Comparison of ENCODE assay signal across 21 cellular contexts in genomic region chr2:97674396-97674795, GRCh38. TPM values are rescaled to one million over a fixed set of nuclear protein-coding genes. Genes with fewer than 3 reads are reported as not detected.
"Had no signal": no experiment of that assay in that cellular context is flagged by ENCODE, and none has a peak within 500 bp of the region (broad histone marks: within the 10 kb centered on the region; RNA-seq: fewer than 3 reads in every experiment).

No MANE protein-coding gene starts in this region.

- H3K27me3 Mint-ChIP-seq: stimulated activated naive B cell treated with anti-CD40 and anti-IgM and Interleukin-4, amounts not matched to agents 10 μg/mL and 1 μg/mL and 100 μg/mL, for 72 hours had no signal

- H3K27me3 ChIP-seq: foreskin keratinocyte, hepatocyte, neutrophil, spleen, upper lobe of left lung, uterus had no signal

- ATAC-seq: foreskin keratinocyte, left cardiac atrium, sciatic nerve had no signal

- H3K4me2 ChIP-seq: hepatocyte had no signal

- H3K4me1 ChIP-seq: foreskin keratinocyte, spleen, upper lobe of left lung, uterus had no signal

- H3K36me3 ChIP-seq: neutrophil, spleen, upper lobe of left lung, uterus had no signal

- H2AFZ ChIP-seq: hepatocyte had no signal

- H3K4me3 Mint-ChIP-seq: endodermal cell had no signal

- H3K27ac ChIP-seq: foreskin keratinocyte, hepatocyte, neutrophil, spleen, upper lobe of left lung, uterus had no signal

- H3K9me3 ChIP-seq: neutrophil, spleen, upper lobe of left lung, uterus had no signal

- H3K4me3 ChIP-seq: hepatocyte, spleen, upper lobe of left lung, uterus had no signal

- H3K9me3 Mint-ChIP-seq: naive thymus-derived CD4-positive, alpha-beta T cell; stimulated activated naive B cell treated with anti-CD40 and anti-IgM and Interleukin-4, amounts not matched to agents 10 μg/mL and 1 μg/mL and 100 μg/mL, for 72 hours had no signal

- DNase-seq: dermis blood vessel endothelial cell; effector CD4-positive, alpha-beta T cell; endodermal cell; erythroblast; foreskin keratinocyte; head of caudate nucleus; kidney; left cardiac atrium; mesendoderm; posterior cingulate gyrus; spleen; upper lobe of left lung; uterus had no signal

- H3K79me2 ChIP-seq: hepatocyte had no signal

- H3K27ac Mint-ChIP-seq: endodermal cell had no signal

RNA-seq across cellular contexts. Expression of gene ZAP70, which starts 39.0 kb away (rescaled TPM):
- total RNA-seq: dermis blood vessel endothelial cell, endothelial cell of umbilical vein, foreskin keratinocyte, lung microvascular endothelial cell, pulmonary artery endothelial cell had no signal
